Comparison of ENCODE assay signal across 28 cellular contexts in genomic region chr5:68555891-68556689, GRCh38.
DNase-seq lines count a peak whose midpoint lies in the region; ATAC-seq, FAIRE-seq and TF ChIP-seq lines count a peak whose summit lies in the region.
"Had no signal": no experiment of that assay in that cellular context is flagged by ENCODE, and none has a peak within 500 bp of the region (broad histone marks: within the 10 kb centered on the region; RNA-seq: fewer than 3 reads in every experiment).

No MANE protein-coding gene starts in this region.

- WGBS in gastroesophageal sphincter (ENCODE audit: low coverage in 1 of 2), 2 donors = 89 to 94% methylated on average over 4 to 7 of the region's 7 CpGs

- ATAC-seq in sciatic nerve (peak; percentile 86), GM19467 (IDR thresholded peaks at IDR 0.05; ENCODE audit: unreplicated experiment) (no peak), gastroesophageal sphincter (no peak)
- ATAC-seq: body of pancreas, heart left ventricle, K562, left colon, Panc1 had no signal

- TF ChIP-seq CTCF in kidney (IDR thresholded peaks at IDR 0.05; ENCODE audit: borderline replicate concordance, extremely low read depth, insufficient read depth) (no peak), gastroesophageal sphincter (IDR thresholded peaks at IDR 0.05) (no peak), Peyer's patch (IDR thresholded peaks at IDR 0.05) (no peak)

- TF ChIP-seq EP300 in gastroesophageal sphincter (IDR thresholded peaks at IDR 0.05) = no peak

- H3K27me3 ChIP-seq in adipocyte (replicated peaks; ENCODE audit: control insufficient read depth, insufficient read depth, low read length) = no peaks in the 10 kb centered on the region
- no peaks in the 10 kb centered on the region for H3K27me3 ChIP-seq in gastroesophageal sphincter
- H3K27me3 ChIP-seq in Peyer's patch = no peaks in the 10 kb centered on the region
- H3K27me3 ChIP-seq: body of pancreas, heart left ventricle had no signal

- in situ Hi-C loops in Caki2 (cut with HindIII; ENCODE audit: low pct_unique_long_range_greater_than_20kb, low sequenced_read_pairs) = no loop called here

- H3K4me3 ChIP-seq in adipocyte (ENCODE audit: low read length) = no peak overlapping the region
- H3K4me3 ChIP-seq in kidney (ENCODE audit: low read length in 2 of 2) = no peak overlapping the region
- H3K4me3 ChIP-seq in gastroesophageal sphincter = no peak overlapping the region
- no peak overlapping the region for H3K4me3 ChIP-seq in Peyer's patch
- H3K4me3 ChIP-seq: body of pancreas, heart left ventricle, K562 had no signal

- intact Hi-C loops in kidney (cut with DNase I) (no loop called here), sciatic nerve (cut with DNase I) (no loop called here)

- H3K36me3 ChIP-seq in adipocyte (ENCODE audit: control insufficient read depth, insufficient read depth, low read length, severe bottlenecking) = no peaks in the 10 kb centered on the region
- no peaks in the 10 kb centered on the region for H3K36me3 ChIP-seq in kidney (ENCODE audit: control insufficient read depth in 1 of 2, insufficient read depth in 2 of 2, low read length in 2 of 2)
- H3K36me3 ChIP-seq in gastroesophageal sphincter = no peaks in the 10 kb centered on the region
- no peaks in the 10 kb centered on the region for H3K36me3 ChIP-seq in Peyer's patch
- H3K36me3 ChIP-seq: heart left ventricle had no signal

- no peak for TF ChIP-seq POLR2A in gastroesophageal sphincter (IDR thresholded peaks at IDR 0.05)
- TF ChIP-seq POLR2A in Peyer's patch (IDR thresholded peaks at IDR 0.05) = no peak

- H3K9ac ChIP-seq in adipocyte (ENCODE audit: low read length) (peak overlapping the region; percentile 72), kidney (ENCODE audit: low read length in 2 of 2) (no peak overlapping the region)

- H3K27ac ChIP-seq in kidney (ENCODE audit: low read depth in 2 of 2, low read length in 2 of 2) = peak overlapping the region in 1 of 2 donors; percentile 20
- no peak overlapping the region for H3K27ac ChIP-seq in gastroesophageal sphincter
- no peak overlapping the region for H3K27ac ChIP-seq in caudate nucleus (ENCODE audit: low read depth, low read length)
- H3K27ac ChIP-seq in Peyer's patch = no peak overlapping the region
- H3K27ac ChIP-seq: body of pancreas, heart left ventricle had no signal

- peaks cover 46% of the 10 kb centered on the region for H3K4me1 ChIP-seq in adipocyte (ENCODE audit: control insufficient read depth, insufficient read depth, low read length)
- H3K4me1 ChIP-seq in kidney (ENCODE audit: control insufficient read depth in 1 of 2, insufficient read depth in 1 of 2, low read depth in 1 of 2, low read length in 2 of 2) = peaks cover 7 to 10% of the 10 kb centered on the region in 2 donors
- no peaks in the 10 kb centered on the region for H3K4me1 ChIP-seq in gastroesophageal sphincter
- H3K4me1 ChIP-seq in Peyer's patch = no peaks in the 10 kb centered on the region
- H3K4me1 ChIP-seq: body of pancreas had no signal

- no peak for FAIRE-seq in kidney (lab: Jason Lieb, UNC)
- FAIRE-seq: endothelial cell of umbilical vein, GM12891, H1, K562, small intestine had no signal

- DNase-seq in Caki2 (ENCODE audit: low read depth) (peak; percentile 74), adipocyte (ENCODE audit: low read depth) (peak; percentile 49), kidney (peak; percentile 73), sciatic nerve (ENCODE audit: low spot score) (no peak), caudate nucleus (lab: John Stamatoyannopoulos, UW) (no peak), Peyer's patch (no peak)
- DNase-seq: activated CD4-positive, alpha-beta T cell treated with anti-CD3 and anti-CD28 coated beads, Interleukin-2, amount 10 ng/mL, durations not matched to agents 7 days and 5 days; activated gamma-delta T cell treated with Interleukin-2 at 50 U/mL for 16 hours; activated T-cell treated with anti-CD3 and anti-CD28 coated beads, Interleukin-2, amount 50 U/mL, for 24 hours; body of pancreas; Calu3; heart left ventricle; left colon; naive B cell; NCI-H2029 treated with DMSO at 0.1 percent for 48 hours; NCI-H2227 treated with DMSO at 0.1 percent for 48 hours; NCI-H526 treated with DMSO at 0.1 percent for 48 hours; SIG-M5; small intestine; stimulated activated CD4-positive, alpha-beta T cell treated with anti-CD3 and anti-CD28 coated beads, Interleukin-1b, Interleukin-23, amount 100 ng/mL, for 48 hours; T-helper 9 cell had no signal

- H3K9me3 ChIP-seq in adipocyte (ENCODE audit: control insufficient read depth, low read length) (peaks cover 9% of the 10 kb centered on the region), kidney (ENCODE audit: control insufficient read depth in 1 of 2, low read length in 2 of 2) (peaks cover 0 to 8% of the 10 kb centered on the region in 2 donors), gastroesophageal sphincter (peaks cover 0 to 6% (median 0%) of the 10 kb centered on the region in 3 donors), Peyer's patch (no peaks in the 10 kb centered on the region)
- H3K9me3 ChIP-seq: body of pancreas had no signal

Comparison
In these comparisons a context has a peak if more than half of its experiments do, and no peak if none do; other contexts are left out.
1. DNase-seq: peak in Caki2 (single experiment), adipocyte (single experiment) and kidney (single experiment); none in sciatic nerve (single experiment), caudate nucleus (0 of 61) and Peyer's patch (0 of 3).